ENCODE assay signal across 23 cellular contexts in genomic region chrX:28609917-28610613, GRCh38. TPM values are rescaled to one million over a fixed set of nuclear protein-coding genes. Genes with fewer than 3 reads are reported as not detected.
A peak's percentile ranks its signal among the peaks of the same experiment; 100 is the strongest.
DNase-seq lines count a peak whose midpoint lies in the region; ATAC-seq and TF ChIP-seq lines count a peak whose summit lies in the region.
"Had no signal": no experiment of that assay in that cellular context is flagged by ENCODE, and none has a peak within 500 bp of the region (broad histone marks: within the 10 kb centered on the region; RNA-seq: fewer than 3 reads in every experiment).

No MANE protein-coding gene starts in this region.

- intact Hi-C loops in Right ventricle myocardium superior (cut with DNase I), result no loop called here
- intact Hi-C loops in CD4-positive, alpha-beta memory T cell (cut with micrococcal nuclease), result no loop called here

- peaks cover 16% of the 10 kb centered on the region for H3K4me1 Mint-ChIP-seq in nephron progenitor cell
- no peaks in the 10 kb centered on the region for H3K4me1 Mint-ChIP-seq in CD4-positive, alpha-beta memory T cell
- H3K4me1 Mint-ChIP-seq: naive thymus-derived CD4-positive, alpha-beta T cell had no signal

- H3K27ac Mint-ChIP-seq in nephron progenitor cell, result peak overlapping the region; percentile 50
- H3K27ac Mint-ChIP-seq in CD4-positive, alpha-beta memory T cell, result no peak overlapping the region
- H3K27ac Mint-ChIP-seq: activated T-helper 1 cell treated with anti-CD3 and anti-CD28 coated beads, Interleukin-12 subunit alpha, Interleukin-12 subunit beta, Interleukin-2, Interleukin-4 antibody, amounts not matched to agents 30 ng/mL and 10 ng/mL and 1 ng/mL, durations not matched to agents 14 hours and 24 hours and 36 hours; naive thymus-derived CD4-positive, alpha-beta T cell; stimulated activated naive CD8-positive, alpha-beta T cell treated with anti-CD3 and anti-CD28 coated beads, Interleukin-15, Interleukin-2, amounts not matched to agents 100 ng/mL and 50 ng/mL, for 24 hours had no signal

- peak; percentile 73 for DNase-seq in Right ventricle myocardium superior
- DNase-seq in right atrium auricular region (ENCODE audit: low spot score), result no peak
- DNase-seq in caudate nucleus (lab: John Stamatoyannopoulos, UW), result peak in 1 of 61 donors; percentile 2
- DNase-seq in nephron progenitor cell, result no peak
- DNase-seq in effector CD4-positive, alpha-beta T cell, result no peak
- DNase-seq in CD4-positive, alpha-beta memory T cell, result no peak
- DNase-seq: activated CD4-positive, alpha-beta T cell treated with anti-CD3 and anti-CD28 coated beads, Interleukin-2, amount 50 U/mL, for 1 hour; activated naive CD4-positive, alpha-beta T cell treated with anti-CD3 and anti-CD28 coated beads, Interleukin-2, amount 50 U/mL, for 16 hours; central memory CD4-positive, alpha-beta T cell; KG1; naive thymus-derived CD4-positive, alpha-beta T cell; NCI-H1694; NCI-H2171 treated with DMSO at 0.1 percent for 48 hours; NCI-H774; OCI-M1; trophoblast cell had no signal

- H3K4me3 ChIP-seq in right atrium auricular region, result no peak overlapping the region
- H3K4me3 ChIP-seq in CD4-positive, alpha-beta memory T cell (ENCODE audit: low read length in 2 of 2), result no peak overlapping the region
- H3K4me3 ChIP-seq: GM12878 had no signal

- TF ChIP-seq CTCF in right atrium auricular region (IDR thresholded peaks at IDR 0.05), result no peak
- TF ChIP-seq CTCF in nephron progenitor cell (IDR thresholded peaks at IDR 0.05), result no peak

- H3K36me3 ChIP-seq in right atrium auricular region, result no peaks in the 10 kb centered on the region
- no peaks in the 10 kb centered on the region for H3K36me3 ChIP-seq in CD4-positive, alpha-beta memory T cell (ENCODE audit: insufficient read depth, low read length)

- H3K27me3 Mint-ChIP-seq in nephron progenitor cell (ENCODE audit: low read depth, poor library complexity), result no peaks in the 10 kb centered on the region
- no peaks in the 10 kb centered on the region for H3K27me3 Mint-ChIP-seq in CD4-positive, alpha-beta memory T cell
- H3K27me3 Mint-ChIP-seq: naive thymus-derived CD4-positive, alpha-beta T cell; stimulated activated naive CD8-positive, alpha-beta T cell treated with anti-CD3 and anti-CD28 coated beads, Interleukin-15, Interleukin-2, amounts not matched to agents 100 ng/mL and 50 ng/mL, for 24 hours had no signal

- H3K4me1 ChIP-seq in right atrium auricular region, result no peaks in the 10 kb centered on the region
- no peaks in the 10 kb centered on the region for H3K4me1 ChIP-seq in CD4-positive, alpha-beta memory T cell (ENCODE audit: insufficient read depth, low read length)

- no peak overlapping the region for H3K4me3 Mint-ChIP-seq in nephron progenitor cell
- H3K4me3 Mint-ChIP-seq in CD4-positive, alpha-beta memory T cell, result no peak overlapping the region
- H3K4me3 Mint-ChIP-seq: activated T-helper 1 cell treated with anti-CD3 and anti-CD28 coated beads, Interleukin-12 subunit alpha, Interleukin-12 subunit beta, Interleukin-2, Interleukin-4 antibody, amounts not matched to agents 30 ng/mL and 10 ng/mL and 1 ng/mL, durations not matched to agents 14 hours and 24 hours and 36 hours; naive thymus-derived CD4-positive, alpha-beta T cell; stimulated activated naive CD8-positive, alpha-beta T cell treated with anti-CD3 and anti-CD28 coated beads, Interleukin-15, Interleukin-2, amounts not matched to agents 100 ng/mL and 50 ng/mL, for 24 hours had no signal

- no peaks in the 10 kb centered on the region for H3K9me3 Mint-ChIP-seq in nephron progenitor cell
- peaks cover 0 to 7% (median 3%) of the 10 kb centered on the region in 8 donors for H3K9me3 Mint-ChIP-seq in CD4-positive, alpha-beta memory T cell
- H3K9me3 Mint-ChIP-seq: activated T-helper 1 cell treated with anti-CD3 and anti-CD28 coated beads, Interleukin-12 subunit alpha, Interleukin-12 subunit beta, Interleukin-2, Interleukin-4 antibody, amounts not matched to agents 30 ng/mL and 10 ng/mL and 1 ng/mL, durations not matched to agents 14 hours and 24 hours and 36 hours; stimulated activated naive CD8-positive, alpha-beta T cell treated with anti-CD3 and anti-CD28 coated beads, Interleukin-15, Interleukin-2, amounts not matched to agents 100 ng/mL and 50 ng/mL, for 24 hours had no signal

- H3K27me3 ChIP-seq in right atrium auricular region, result no peaks in the 10 kb centered on the region
- H3K27me3 ChIP-seq in CD4-positive, alpha-beta memory T cell (ENCODE audit: insufficient read depth, low read length), result no peaks in the 10 kb centered on the region

- peak; percentile 80 for ATAC-seq in Right ventricle myocardium superior (ENCODE audit: poor library complexity)
- ATAC-seq in HG02970 (IDR thresholded peaks at IDR 0.05; ENCODE audit: low FRiP score, unreplicated experiment), result no peak
- no peak for ATAC-seq in GM19351 (IDR thresholded peaks at IDR 0.05; ENCODE audit: unreplicated experiment)
- ATAC-seq: GM12878; naive thymus-derived CD4-positive, alpha-beta T cell; sciatic nerve had no signal

- CTCF ChIA-PET in CD4-positive, alpha-beta memory T cell (lab: Charles Lee; ENCODE audit: partially characterized antibody), result no interaction called here

- no peaks in the 10 kb centered on the region for H3K36me3 Mint-ChIP-seq in nephron progenitor cell (ENCODE audit: low read depth)
- no peaks in the 10 kb centered on the region for H3K36me3 Mint-ChIP-seq in CD4-positive, alpha-beta memory T cell
- H3K36me3 Mint-ChIP-seq: naive thymus-derived CD4-positive, alpha-beta T cell had no signal

- H3K27ac ChIP-seq in right atrium auricular region (peak overlapping the region in 1 of 2 donors; percentile 41), caudate nucleus (ENCODE audit: low read depth, low read length) (peak overlapping the region; percentile 3)
- H3K27ac ChIP-seq in CD4-positive, alpha-beta memory T cell (ENCODE audit: low read depth, low read length), result no peak overlapping the region
- H3K27ac ChIP-seq: epithelial cell of prostate had no signal

- no peaks in the 10 kb centered on the region for H3K9me3 ChIP-seq in right atrium auricular region
- H3K9me3 ChIP-seq in CD4-positive, alpha-beta memory T cell (ENCODE audit: control insufficient read depth in 1 of 2, low read length in 2 of 2), result no peaks in the 10 kb centered on the region

- POLR2A ChIA-PET in CD4-positive, alpha-beta memory T cell (lab: Charles Lee; ENCODE audit: partially characterized antibody), result no interaction called here

RNA-seq across cellular contexts. Expression of gene IL1RAPL1, which starts 22.8 kb away (rescaled TPM):
- total RNA-seq in Right ventricle myocardium superior (3.1 TPM), right atrium auricular region (1 to 10 TPM; 1.2 to 3.0 TPM)
- not detected for total RNA-seq in CD4-positive, alpha-beta memory T cell
- polyA plus RNA-seq in CD4-positive, alpha-beta memory T cell, result not detected
- total RNA-seq: activated T-helper 1 cell treated with anti-CD3 and anti-CD28 coated beads, Interleukin-12 subunit alpha, Interleukin-12 subunit beta, Interleukin-2, Interleukin-4 antibody, amounts not matched to agents 30 ng/mL and 10 ng/mL and 1 ng/mL, durations not matched to agents 14 hours and 24 hours and 36 hours; GM12878; naive thymus-derived CD4-positive, alpha-beta T cell had no signal
- polyA plus RNA-seq: GM12878; naive thymus-derived CD4-positive, alpha-beta T cell had no signal
